In the genomic region with DNA sequence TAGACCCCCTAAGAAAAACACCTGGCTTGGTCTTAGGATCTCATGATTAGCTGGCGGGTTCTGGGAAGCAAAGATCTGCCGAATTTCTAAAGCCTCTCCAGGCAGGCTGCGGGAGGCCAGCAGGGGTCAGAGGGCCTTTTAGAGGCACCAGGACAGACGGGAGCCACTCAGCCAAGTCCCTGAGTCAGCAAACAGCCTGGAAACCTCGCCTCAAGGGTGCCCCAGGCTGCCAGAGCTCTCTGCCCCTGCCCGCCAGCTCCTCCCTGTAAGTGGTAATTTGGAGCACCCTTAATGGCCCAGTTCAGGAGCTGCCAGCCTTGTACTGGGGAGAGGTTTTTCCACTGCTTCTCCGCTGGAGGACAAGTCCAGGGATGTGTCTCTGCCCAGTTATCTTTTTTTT, we compare ENCODE assay signal across 1 cellular context.
TF ChIP-seq lines count a peak whose summit lies in the region.

No MANE protein-coding gene starts in this region.

TF ChIP-seq in WTC11, 78 proteins besides CTCF, POLR2A, EP300 and RAD21 (continued from another document):
- TF ChIP-seq, protein P1, sequence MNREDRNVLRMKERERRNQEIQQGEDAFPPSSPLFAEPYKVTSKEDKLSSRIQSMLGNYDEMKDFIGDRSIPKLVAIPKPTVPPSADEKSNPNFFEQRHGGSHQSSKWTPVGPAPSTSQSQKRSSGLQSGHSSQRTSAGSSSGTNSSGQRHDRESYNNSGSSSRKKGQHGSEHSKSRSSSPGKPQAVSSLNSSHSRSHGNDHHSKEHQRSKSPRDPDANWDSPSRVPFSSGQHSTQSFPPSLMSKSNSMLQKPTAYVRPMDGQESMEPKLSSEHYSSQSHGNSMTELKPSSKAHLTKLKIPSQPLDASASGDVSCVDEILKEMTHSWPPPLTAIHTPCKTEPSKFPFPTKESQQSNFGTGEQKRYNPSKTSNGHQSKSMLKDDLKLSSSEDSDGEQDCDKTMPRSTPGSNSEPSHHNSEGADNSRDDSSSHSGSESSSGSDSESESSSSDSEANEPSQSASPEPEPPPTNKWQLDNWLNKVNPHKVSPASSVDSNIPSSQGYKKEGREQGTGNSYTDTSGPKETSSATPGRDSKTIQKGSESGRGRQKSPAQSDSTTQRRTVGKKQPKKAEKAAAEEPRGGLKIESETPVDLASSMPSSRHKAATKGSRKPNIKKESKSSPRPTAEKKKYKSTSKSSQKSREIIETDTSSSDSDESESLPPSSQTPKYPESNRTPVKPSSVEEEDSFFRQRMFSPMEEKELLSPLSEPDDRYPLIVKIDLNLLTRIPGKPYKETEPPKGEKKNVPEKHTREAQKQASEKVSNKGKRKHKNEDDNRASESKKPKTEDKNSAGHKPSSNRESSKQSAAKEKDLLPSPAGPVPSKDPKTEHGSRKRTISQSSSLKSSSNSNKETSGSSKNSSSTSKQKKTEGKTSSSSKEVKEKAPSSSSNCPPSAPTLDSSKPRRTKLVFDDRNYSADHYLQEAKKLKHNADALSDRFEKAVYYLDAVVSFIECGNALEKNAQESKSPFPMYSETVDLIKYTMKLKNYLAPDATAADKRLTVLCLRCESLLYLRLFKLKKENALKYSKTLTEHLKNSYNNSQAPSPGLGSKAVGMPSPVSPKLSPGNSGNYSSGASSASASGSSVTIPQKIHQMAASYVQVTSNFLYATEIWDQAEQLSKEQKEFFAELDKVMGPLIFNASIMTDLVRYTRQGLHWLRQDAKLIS (CRISPR knock-in tag; IDR thresholded peaks at IDR 0.05; ENCODE audit: borderline replicate concordance) = no peak
- TF ChIP-seq, protein P2, sequence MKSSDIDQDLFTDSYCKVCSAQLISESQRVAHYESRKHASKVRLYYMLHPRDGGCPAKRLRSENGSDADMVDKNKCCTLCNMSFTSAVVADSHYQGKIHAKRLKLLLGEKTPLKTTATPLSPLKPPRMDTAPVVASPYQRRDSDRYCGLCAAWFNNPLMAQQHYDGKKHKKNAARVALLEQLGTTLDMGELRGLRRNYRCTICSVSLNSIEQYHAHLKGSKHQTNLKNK (CRISPR knock-in tag; IDR thresholded peaks at IDR 0.05) = no peak
- TF ChIP-seq ZBTB21 (CRISPR knock-in tag; IDR thresholded peaks at IDR 0.05; ENCODE audit: borderline replicate concordance) = no peak
- TF ChIP-seq, protein P3, sequence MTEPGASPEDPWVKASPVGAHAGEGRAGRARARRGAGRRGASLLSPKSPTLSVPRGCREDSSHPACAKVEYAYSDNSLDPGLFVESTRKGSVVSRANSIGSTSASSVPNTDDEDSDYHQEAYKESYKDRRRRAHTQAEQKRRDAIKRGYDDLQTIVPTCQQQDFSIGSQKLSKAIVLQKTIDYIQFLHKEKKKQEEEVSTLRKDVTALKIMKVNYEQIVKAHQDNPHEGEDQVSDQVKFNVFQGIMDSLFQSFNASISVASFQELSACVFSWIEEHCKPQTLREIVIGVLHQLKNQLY (CRISPR knock-in tag; IDR thresholded peaks at IDR 0.05) = no peak
